30 cellular contexts compared by ENCODE assay signal in genomic region chr2:48257456-48257855, GRCh38.
"Had no signal": no experiment of that assay in that cellular context is flagged by ENCODE, and none has a peak within 500 bp of the region (broad histone marks: within the 10 kb centered on the region; RNA-seq: fewer than 3 reads in every experiment).

No MANE protein-coding gene starts in this region.

- H3K27ac ChIP-seq: brain microvascular endothelial cell, coronary artery, dorsolateral prefrontal cortex, gastrocnemius medialis, heart left ventricle had no signal

- DNase-seq: activated CD4-positive, alpha-beta memory T cell treated with anti-CD3 and anti-CD28 coated beads, Interleukin-2, amount 10 ng/mL, durations not matched to agents 7 days and 5 days; activated CD4-positive, alpha-beta T cell treated with anti-CD3 and anti-CD28 coated beads for 1 hour; activated CD4-positive, alpha-beta T cell treated with anti-CD3 and anti-CD28 coated beads for 4 hours; activated CD4-positive, alpha-beta T cell treated with anti-CD3 and anti-CD28 coated beads, Interleukin-2, amount 10 ng/mL, durations not matched to agents 7 days and 5 days; activated CD4-positive, alpha-beta T cell treated with anti-CD3 and anti-CD28 coated beads, Interleukin-2, amount 50 U/mL, for 4 hours; activated CD8-positive, alpha-beta memory T cell treated with anti-CD3 and anti-CD28 coated beads, Interleukin-2, amount 50 U/mL, for 48 hours; activated effector memory CD4-positive, alpha-beta T cell treated with Interleukin-2 at 50 U/mL for 16 hours; activated gamma-delta T cell treated with Interleukin-2 at 50 U/mL for 16 hours; activated naive CD4-positive, alpha-beta T cell treated with anti-CD3 and anti-CD28 coated beads, Interleukin-2, amount 50 U/mL, for 16 hours; activated naive CD4-positive, alpha-beta T cell treated with Interleukin-2 at 50 U/mL for 16 hours; activated T-cell treated with anti-CD3 and anti-CD28 coated beads for 4 hours; activated T-cell treated with anti-CD3 and anti-CD28 coated beads, Interleukin-2, amount 50 U/mL, for 24 hours; activated T-cell treated with anti-CD3 and anti-CD28 coated beads, Interleukin-2, amount 50 U/mL, for 72 hours; amniotic stem cell; anterior cingulate cortex; brain microvascular endothelial cell; dorsolateral prefrontal cortex; effector memory CD4-positive, alpha-beta T cell; endodermal cell; foreskin fibroblast; gastrocnemius medialis; glutamatergic neuron; heart left ventricle; T-helper 2 cell had no signal

- H3K27ac Mint-ChIP-seq: activated CD4-positive, alpha-beta memory T cell treated with anti-CD3 and anti-CD28 coated beads, Interleukin-2, amount 10 ng/mL, durations not matched to agents 7 days and 5 days; activated CD4-positive, alpha-beta T cell treated with anti-CD3 and anti-CD28 coated beads, Interleukin-2, amount 10 ng/mL, durations not matched to agents 7 days and 5 days; activated naive CD8-positive, alpha-beta T cell; activated T-cell treated with anti-CD3 and anti-CD28 coated beads, Interleukin-2, amount 50 U/mL, for 24 hours; activated T-cell treated with anti-CD3 and anti-CD28 coated beads, Interleukin-2, amount 50 U/mL, for 72 hours; dendritic cell treated with granulocyte-macrophage colony-stimulating factor and Interleukin-4, amounts not matched to agents 40 ng/mL and 50 ng/mL, for 4 days; endodermal cell; WTC11 had no signal

- H3K4me3 ChIP-seq: coronary artery, dorsolateral prefrontal cortex, gastrocnemius medialis, heart left ventricle had no signal

- ATAC-seq: activated T-cell treated with anti-CD3 and anti-CD28 coated beads, Interleukin-2, amount 50 U/mL, for 72 hours; esophagus mucosa; gastrocnemius medialis; heart left ventricle; WTC11 had no signal

- H3K36me3 Mint-ChIP-seq: activated naive CD8-positive, alpha-beta T cell; WTC11 had no signal

- H3K4me3 Mint-ChIP-seq: activated CD4-positive, alpha-beta memory T cell treated with anti-CD3 and anti-CD28 coated beads, Interleukin-2, amount 10 ng/mL, durations not matched to agents 7 days and 5 days; activated CD4-positive, alpha-beta T cell treated with anti-CD3 and anti-CD28 coated beads, Interleukin-2, amount 10 ng/mL, durations not matched to agents 7 days and 5 days; activated naive CD8-positive, alpha-beta T cell; activated T-cell treated with anti-CD3 and anti-CD28 coated beads, Interleukin-2, amount 50 U/mL, for 24 hours; activated T-cell treated with anti-CD3 and anti-CD28 coated beads, Interleukin-2, amount 50 U/mL, for 72 hours; central memory CD8-positive, alpha-beta T cell; dendritic cell treated with granulocyte-macrophage colony-stimulating factor and Interleukin-4, amounts not matched to agents 40 ng/mL and 50 ng/mL, for 4 days; endodermal cell; WTC11 had no signal

- H3K27me3 Mint-ChIP-seq: activated CD4-positive, alpha-beta memory T cell treated with anti-CD3 and anti-CD28 coated beads, Interleukin-2, amount 10 ng/mL, durations not matched to agents 7 days and 5 days; activated CD4-positive, alpha-beta T cell treated with anti-CD3 and anti-CD28 coated beads, Interleukin-2, amount 10 ng/mL, durations not matched to agents 7 days and 5 days; activated naive CD8-positive, alpha-beta T cell; activated T-cell treated with anti-CD3 and anti-CD28 coated beads, Interleukin-2, amount 50 U/mL, for 24 hours; central memory CD8-positive, alpha-beta T cell; dendritic cell treated with granulocyte-macrophage colony-stimulating factor and Interleukin-4, amounts not matched to agents 40 ng/mL and 50 ng/mL, for 4 days had no signal

- H3K4me1 ChIP-seq: gastrocnemius medialis had no signal

- H3K27me3 ChIP-seq: brain microvascular endothelial cell, dorsolateral prefrontal cortex, gastrocnemius medialis, heart left ventricle had no signal

- H3K9me3 Mint-ChIP-seq: activated CD4-positive, alpha-beta memory T cell treated with anti-CD3 and anti-CD28 coated beads, Interleukin-2, amount 10 ng/mL, durations not matched to agents 7 days and 5 days; activated CD4-positive, alpha-beta T cell treated with anti-CD3 and anti-CD28 coated beads, Interleukin-2, amount 10 ng/mL, durations not matched to agents 7 days and 5 days; activated T-cell treated with anti-CD3 and anti-CD28 coated beads, Interleukin-2, amount 50 U/mL, for 24 hours; activated T-cell treated with anti-CD3 and anti-CD28 coated beads, Interleukin-2, amount 50 U/mL, for 72 hours; central memory CD8-positive, alpha-beta T cell; dendritic cell treated with granulocyte-macrophage colony-stimulating factor and Interleukin-4, amounts not matched to agents 40 ng/mL and 50 ng/mL, for 4 days; endodermal cell; WTC11 had no signal

- H3K36me3 ChIP-seq: brain microvascular endothelial cell, gastrocnemius medialis, heart left ventricle had no signal

- H3K4me1 Mint-ChIP-seq: activated CD4-positive, alpha-beta memory T cell treated with anti-CD3 and anti-CD28 coated beads, Interleukin-2, amount 10 ng/mL, durations not matched to agents 7 days and 5 days; activated CD4-positive, alpha-beta T cell treated with anti-CD3 and anti-CD28 coated beads, Interleukin-2, amount 10 ng/mL, durations not matched to agents 7 days and 5 days; central memory CD8-positive, alpha-beta T cell; endodermal cell; WTC11 had no signal
